In genomic region chr3:41216993-41217392, GRCh38 we compare ENCODE assay signal across 16 cellular contexts. TPM values are rescaled to one million over a fixed set of nuclear protein-coding genes. Genes with fewer than 3 reads are reported as not detected.
DNase-seq lines count a peak whose midpoint lies in the region; ATAC-seq and TF ChIP-seq lines count a peak whose summit lies in the region.
"Had no signal": no experiment of that assay in that cellular context is flagged by ENCODE, and none has a peak within 500 bp of the region (broad histone marks: within the 10 kb centered on the region; RNA-seq: fewer than 3 reads in every experiment).

No MANE protein-coding gene starts in this region.

- no peaks in the 10 kb centered on the region for H3K9me3 Mint-ChIP-seq in activated naive CD8-positive, alpha-beta T cell (ENCODE audit: low read depth)
- no peaks in the 10 kb centered on the region for H3K9me3 Mint-ChIP-seq in natural killer cell

- H3K27ac Mint-ChIP-seq in activated naive CD8-positive, alpha-beta T cell: peak overlapping the region; percentile 76
- peak overlapping the region; percentile 35 to 76 for H3K27ac Mint-ChIP-seq in natural killer cell
- H3K27ac Mint-ChIP-seq: progenitor cell of endocrine pancreas had no signal

- no peak for TF ChIP-seq CTCF in C4-2B (conservative IDR thresholded peaks at IDR 0.05)
- TF ChIP-seq CTCF in natural killer cell (IDR thresholded peaks at IDR 0.05): no peak
- no peak for TF ChIP-seq CTCF in mucosa of descending colon (IDR thresholded peaks at IDR 0.05)

- peak overlapping the region; percentile 8 for H3K4me3 Mint-ChIP-seq in activated naive CD8-positive, alpha-beta T cell
- H3K4me3 Mint-ChIP-seq in natural killer cell: peak overlapping the region; percentile 4

- no peaks in the 10 kb centered on the region for H3K36me3 Mint-ChIP-seq in activated naive CD8-positive, alpha-beta T cell
- no peaks in the 10 kb centered on the region for H3K36me3 Mint-ChIP-seq in natural killer cell

- no peaks in the 10 kb centered on the region for H3K9me3 ChIP-seq in mucosa of descending colon
- H3K9me3 ChIP-seq: thoracic aorta had no signal

- ATAC-seq in natural killer cell: peak in 1 of 3 donors; percentile 20
- no peak for ATAC-seq in mucosa of descending colon
- ATAC-seq in HG02885 (IDR thresholded peaks at IDR 0.05; ENCODE audit: poor library complexity, unreplicated experiment): no peak

- DNase-seq in EL (peak; percentile 11), natural killer cell (no peak), mucosa of descending colon (no peak), posterior cingulate gyrus (no peak)
- DNase-seq in stimulated activated CD4-positive, alpha-beta T cell treated with anti-CD3 and anti-CD28 coated beads, Interleukin-4, amount 100 ng/mL, for 1 hour: no peak
- DNase-seq: activated CD4-positive, alpha-beta T cell treated with anti-CD3 and anti-CD28 coated beads for 48 hours; activated gamma-delta T cell; C1 segment of cervical spinal cord; GF-D8; NCI-H1930; stimulated activated CD4-positive, alpha-beta T cell treated with anti-CD3 and anti-CD28 coated beads, Interleukin-15, amount 100 ng/mL, for 24 hours had no signal

- H3K27me3 Mint-ChIP-seq in activated naive CD8-positive, alpha-beta T cell: no peaks in the 10 kb centered on the region
- no peaks in the 10 kb centered on the region for H3K27me3 Mint-ChIP-seq in natural killer cell (ENCODE audit: low read depth in 2 of 2)
- H3K27me3 Mint-ChIP-seq: progenitor cell of endocrine pancreas had no signal

- peaks cover 22% of the 10 kb centered on the region for H3K4me1 ChIP-seq in mucosa of descending colon (ENCODE audit: low read depth)

- peak overlapping the region; percentile 57; the same call in 1 of the 2 replicates for H3K27ac ChIP-seq in C4-2B
- H3K27ac ChIP-seq: thoracic aorta had no signal

- H3K36me3 ChIP-seq in mucosa of descending colon (ENCODE audit: low read depth): no peaks in the 10 kb centered on the region
- H3K36me3 ChIP-seq: thoracic aorta had no signal

- intact Hi-C loops in natural killer cell (cut with micrococcal nuclease): no loop called here
- intact Hi-C loops in mucosa of descending colon (cut with DNase I, micrococcal nuclease): no loop called here
- intact Hi-C loops in posterior cingulate gyrus (cut with DNase I): no loop called here

- no peak overlapping the region for H3K4me3 ChIP-seq in mucosa of descending colon
- H3K4me3 ChIP-seq: thoracic aorta had no signal

- peaks cover 89% of the 10 kb centered on the region for H3K4me1 Mint-ChIP-seq in activated naive CD8-positive, alpha-beta T cell (ENCODE audit: low read depth)
- H3K4me1 Mint-ChIP-seq in natural killer cell: peaks cover 87 to 89% of the 10 kb centered on the region in 2 donors

RNA-seq across cellular contexts. Expression of gene CTNNB1, which starts 17.7 kb away (rescaled TPM):
- total RNA-seq in natural killer cell (100 to 1,000 TPM; 213 to 258 (median 230) TPM), mucosa of descending colon (100 to 1,000 TPM; 329 to 348 (median 342) TPM)
